Comparison of ENCODE assay signal across 13 cellular contexts in genomic region chr11:9347100-9347499, GRCh38. TPM values are rescaled to one million over a fixed set of nuclear protein-coding genes. Genes with fewer than 3 reads are reported as not detected.
DNase-seq lines count a peak whose midpoint lies in the region; ATAC-seq, FAIRE-seq and TF ChIP-seq lines count a peak whose summit lies in the region.
"Had no signal": no experiment of that assay in that cellular context is flagged by ENCODE, and none has a peak within 500 bp of the region (broad histone marks: within the 10 kb centered on the region; RNA-seq: fewer than 3 reads in every experiment).

No MANE protein-coding gene starts in this region.

- CTCF ChIA-PET in activated naive CD4-positive, alpha-beta T cell treated with anti-CD3 and anti-CD28 coated beads, Interleukin-2, amount 10 ng/mL, durations not matched to agents 7 days and 5 days (lab: Charles Lee), result interaction anchor here (0.9 to 1.0 kb wide), 2 partner anchors 39 to 182 kb away, joined by 3 read pairs; no protein-coding TSS in a partner anchor
- CTCF ChIA-PET in activated naive CD4-positive, alpha-beta T cell treated with anti-CD3 and anti-CD28 coated beads for 36 hours (lab: Charles Lee), result no interaction called here
- CTCF ChIA-PET in T-cell (lab: Charles Lee) (interaction anchor here in 1 of 2 donors (0.6 to 0.7 kb wide), 2 partner anchors 36 to 443 kb away, joined by 3 to 4 read pairs; no protein-coding TSS in a partner anchor), K562 (lab: Yijun Ruan, JAX; ENCODE audit: low intra/inter-chr PET ratio) (no interaction called here)

- POLR2A ChIA-PET in T-cell (lab: Charles Lee), result interaction anchor here (0.6 to 0.7 kb wide), 2 partner anchors 28 to 34 kb away, joined by 3 to 4 read pairs; no protein-coding TSS in a partner anchor
- POLR2A ChIA-PET in K562 (lab: Yijun Ruan, JAX), result interaction anchor here (0.6 to 0.9 kb wide), 3 partner anchors 16 to 143 kb away, joined by 3 read pairs; no protein-coding TSS in a partner anchor

- no peak overlapping the region for H2AK5ac ChIP-seq in trophoblast cell (ENCODE audit: low read length)

- no peaks in the 10 kb centered on the region for H3K79me1 ChIP-seq in trophoblast cell (ENCODE audit: low read length)

- H3K27ac ChIP-seq in K562 (ENCODE audit: extremely low read depth, low read depth, low read length) (peak overlapping the region; percentile 0; the same call in 1 of the 3 replicates), trophoblast cell (ENCODE audit: low read depth, low read length) (no peak overlapping the region)

- no peak overlapping the region for H3K4ac ChIP-seq in trophoblast cell (ENCODE audit: low read depth, low read length)

- DNase-seq in activated naive CD4-positive, alpha-beta T cell treated with anti-CD3 and anti-CD28 coated beads, Interleukin-2, amount 10 ng/mL, durations not matched to agents 7 days and 5 days, result peak; percentile 48
- DNase-seq in activated naive CD4-positive, alpha-beta T cell treated with anti-CD3 and anti-CD28 coated beads for 36 hours, result no peak
- no peak for DNase-seq in T-cell
- peak in 3 of 4 experiments; percentile 20 to 69 (median 62) for DNase-seq in K562 (ENCODE audit: extremely low read depth in 1 of 4, low spot score in 3 of 4)
- DNase-seq in trophoblast cell, result no peak
- no peak for DNase-seq in SIG-M5 (lab: John Stamatoyannopoulos, UW)
- no peak for DNase-seq in stimulated activated naive CD4-positive, alpha-beta T cell treated with Interleukin-2 at 50 U/mL for 16 hours (lab: John Stamatoyannopoulos, UW)
- DNase-seq: ACHN; activated CD4-positive, alpha-beta T cell treated with anti-CD3 and anti-CD28 coated beads, Interleukin-2, amount 50 U/mL, for 4 hours; SHP77 had no signal

- H3K27ac Mint-ChIP-seq in activated naive CD4-positive, alpha-beta T cell treated with anti-CD3 and anti-CD28 coated beads, Interleukin-2, amount 10 ng/mL, durations not matched to agents 7 days and 5 days, result peak overlapping the region; percentile 4
- H3K27ac Mint-ChIP-seq in activated naive CD4-positive, alpha-beta T cell treated with anti-CD3 and anti-CD28 coated beads for 36 hours, result no peak overlapping the region
- H3K27ac Mint-ChIP-seq in T-cell, result peak overlapping the region in 1 of 2 donors; percentile 2
- H3K27ac Mint-ChIP-seq: memory B cell had no signal

- TF ChIP-seq EP300 in K562 (IDR thresholded peaks at IDR 0.05; ENCODE audit: low read length), result no peak

- H3K9ac ChIP-seq in K562 (ENCODE audit: insufficient read depth in 1 of 2, low read depth in 2 of 2, low read length in 2 of 2) (no peak overlapping the region), trophoblast cell (ENCODE audit: low read length) (no peak overlapping the region)

- intact Hi-C loops in activated naive CD4-positive, alpha-beta T cell treated with anti-CD3 and anti-CD28 coated beads for 36 hours (cut with micrococcal nuclease), result no loop called here
- intact Hi-C loops in K562 (cut with micrococcal nuclease), result no loop called here

- FAIRE-seq in K562 (lab: Jason Lieb, UNC), result peak; percentile 80

- H3K27me3 ChIP-seq in K562 (ENCODE audit: control insufficient read depth in 2 of 2, insufficient read depth in 2 of 2, low read length in 2 of 2) (no peaks in the 10 kb centered on the region), trophoblast cell (ENCODE audit: insufficient read depth, low read length) (no peaks in the 10 kb centered on the region)

- 6% methylated on average over 2 of the region's 2 CpGs for whole genome bisulfite sequencing in K562 (ENCODE audit: insufficient coverage, low coverage, missing lambda C conversion rate)
- WGBS in trophoblast cell (ENCODE audit: extremely low coverage, insufficient coverage, insufficient read length), result no CpG with 5 or more reads among the region's 2 CpGs

- no peaks in the 10 kb centered on the region for H3K36me3 Mint-ChIP-seq in activated naive CD4-positive, alpha-beta T cell treated with anti-CD3 and anti-CD28 coated beads, Interleukin-2, amount 10 ng/mL, durations not matched to agents 7 days and 5 days
- H3K36me3 Mint-ChIP-seq in activated naive CD4-positive, alpha-beta T cell treated with anti-CD3 and anti-CD28 coated beads for 36 hours (ENCODE audit: low read depth), result no peaks in the 10 kb centered on the region
- peaks cover 3% of the 10 kb centered on the region for H3K36me3 Mint-ChIP-seq in T-cell
- H3K36me3 Mint-ChIP-seq: memory B cell had no signal

- no peaks in the 10 kb centered on the region for H3K79me2 ChIP-seq in K562 (ENCODE audit: control insufficient read depth, insufficient read depth, low read length)
- no peaks in the 10 kb centered on the region for H3K79me2 ChIP-seq in trophoblast cell (ENCODE audit: control insufficient read depth, insufficient read depth, low read length, poor library complexity)

- H3K9me3 ChIP-seq in K562 (replicated peaks; ENCODE audit: control insufficient read depth, insufficient read depth, low read depth, low read length), result no peaks in the 10 kb centered on the region
- no peaks in the 10 kb centered on the region for H3K9me3 ChIP-seq in trophoblast cell (ENCODE audit: insufficient read depth, low read depth, low read length)

- no peaks in the 10 kb centered on the region for H3K9me1 ChIP-seq in K562 (ENCODE audit: control insufficient read depth, insufficient read depth, low read length)

- no peak overlapping the region for H4K12ac ChIP-seq in trophoblast cell (ENCODE audit: low read depth, low read length)

- H3K4me1 ChIP-seq in K562 (replicated peaks in 1 of 2; ENCODE audit: control insufficient read depth in 2 of 2, insufficient read depth in 2 of 2, low read length in 2 of 2) (peaks cover 0 to 11% of the 10 kb centered on the region in 2 experiments; a peak in 2 of 5 replicates), trophoblast cell (ENCODE audit: control insufficient read depth in 1 of 2, insufficient read depth in 2 of 2, low read length in 2 of 2) (peaks cover 3% of the 10 kb centered on the region in 2 experiments)

- no peak overlapping the region for H3K4me3 Mint-ChIP-seq in activated naive CD4-positive, alpha-beta T cell treated with anti-CD3 and anti-CD28 coated beads, Interleukin-2, amount 10 ng/mL, durations not matched to agents 7 days and 5 days
- no peak overlapping the region for H3K4me3 Mint-ChIP-seq in activated naive CD4-positive, alpha-beta T cell treated with anti-CD3 and anti-CD28 coated beads for 36 hours
- H3K4me3 Mint-ChIP-seq in T-cell, result no peak overlapping the region
- H3K4me3 Mint-ChIP-seq: CD8-positive, alpha-beta memory T cell; memory B cell had no signal

- no peaks in the 10 kb centered on the region for H3K9me3 Mint-ChIP-seq in activated naive CD4-positive, alpha-beta T cell treated with anti-CD3 and anti-CD28 coated beads, Interleukin-2, amount 10 ng/mL, durations not matched to agents 7 days and 5 days
- no peaks in the 10 kb centered on the region for H3K9me3 Mint-ChIP-seq in activated naive CD4-positive, alpha-beta T cell treated with anti-CD3 and anti-CD28 coated beads for 36 hours
- no peaks in the 10 kb centered on the region for H3K9me3 Mint-ChIP-seq in T-cell
- H3K9me3 Mint-ChIP-seq: CD8-positive, alpha-beta memory T cell; memory B cell had no signal

- H3K27me3 Mint-ChIP-seq in activated naive CD4-positive, alpha-beta T cell treated with anti-CD3 and anti-CD28 coated beads, Interleukin-2, amount 10 ng/mL, durations not matched to agents 7 days and 5 days, result peaks cover 23% of the 10 kb centered on the region
- peaks cover 3% of the 10 kb centered on the region for H3K27me3 Mint-ChIP-seq in activated naive CD4-positive, alpha-beta T cell treated with anti-CD3 and anti-CD28 coated beads for 36 hours (ENCODE audit: low read depth)
- H3K27me3 Mint-ChIP-seq in T-cell, result peaks cover 0 to 3% of the 10 kb centered on the region in 2 donors

- in situ Hi-C loops in K562 (cut with MboI), result no loop called here

- H4K91ac ChIP-seq in trophoblast cell (ENCODE audit: low read depth, low read length), result no peak overlapping the region

- TF ChIP-seq POLR2A in K562 (conservative IDR thresholded peaks at IDR 0.05), result no peak

- TF ChIP-seq CTCF in K562 (IDR thresholded peaks at IDR 0.05 in 2 of 3, conservative IDR thresholded peaks at IDR 0.05 in 1 of 3; ENCODE audit: insufficient read depth in 2 of 3, low read depth in 1 of 3, low read length in 3 of 3), result no peak

- peak overlapping the region; percentile 29 for H4K8ac ChIP-seq in trophoblast cell (ENCODE audit: low read depth, low read length)

- H3K4me1 Mint-ChIP-seq in activated naive CD4-positive, alpha-beta T cell treated with anti-CD3 and anti-CD28 coated beads, Interleukin-2, amount 10 ng/mL, durations not matched to agents 7 days and 5 days, result peaks cover 27% of the 10 kb centered on the region
- H3K4me1 Mint-ChIP-seq in activated naive CD4-positive, alpha-beta T cell treated with anti-CD3 and anti-CD28 coated beads for 36 hours (ENCODE audit: low read depth), result peaks cover 22% of the 10 kb centered on the region
- H3K4me1 Mint-ChIP-seq in T-cell, result peaks cover 17 to 21% (median 21%) of the 10 kb centered on the region in 3 donors
- H3K4me1 Mint-ChIP-seq: memory B cell had no signal

- no peak overlapping the region for H2BK5ac ChIP-seq in trophoblast cell (ENCODE audit: low read depth, low read length, poor library complexity)

- H3K36me3 ChIP-seq in K562 (ENCODE audit: control insufficient read depth, insufficient read depth, low read length) (no peaks in the 10 kb centered on the region), trophoblast cell (ENCODE audit: control insufficient read depth in 1 of 2, insufficient read depth in 2 of 2, low read length in 2 of 2) (no peaks in the 10 kb centered on the region)

- H4K20me1 ChIP-seq in K562 (replicated peaks; ENCODE audit: control insufficient read depth, insufficient read depth, low read length), result no peaks in the 10 kb centered on the region

- H2BK120ac ChIP-seq in trophoblast cell (ENCODE audit: insufficient read depth, low read length, poor library complexity), result no peak overlapping the region

- H3K4me2 ChIP-seq in K562 (ENCODE audit: insufficient read depth, low read length) (peak overlapping the region; percentile 13; the same call in 1 of the 2 replicates), trophoblast cell (ENCODE audit: low read length) (no peak overlapping the region)

- H3K4me3 ChIP-seq in K562, result no peak overlapping the region
- H3K4me3 ChIP-seq in trophoblast cell (ENCODE audit: low read depth, low read length), result no peak overlapping the region

- no peak for TF ChIP-seq RAD21 in K562 (CRISPR knock-in tag; conservative IDR thresholded peaks at IDR 0.05 in 1 of 2, IDR thresholded peaks at IDR 0.05 in 1 of 2)

- peak overlapping the region; percentile 37 for H2AFZ ChIP-seq in K562 (ENCODE audit: low read depth, low read length)
- no peak overlapping the region for H2AFZ ChIP-seq in trophoblast cell (ENCODE audit: insufficient read depth, low read length, poor library complexity)

- H3K18ac ChIP-seq in trophoblast cell (ENCODE audit: low read length), result no peak overlapping the region

- no TSS peak for BruUV-seq in K562 (replicated peaks; lab: Mats Ljungman, UMichigan)

- no peak overlapping the region for H3K23ac ChIP-seq in trophoblast cell (ENCODE audit: low read length)

- H2BK12ac ChIP-seq in trophoblast cell (ENCODE audit: low read length), result no peak overlapping the region

- H3K14ac ChIP-seq in trophoblast cell (ENCODE audit: low read length), result no peak overlapping the region

- ATAC-seq in T-cell (replicated peaks in 1 of 4) (peak; percentile 27 to 81 (median 44)), K562 (peak; percentile 89), HG03460 (IDR thresholded peaks at IDR 0.05; ENCODE audit: unreplicated experiment) (no peak)

RNA-seq across cellular contexts. Expression of gene TMEM41B, which starts 32.7 kb away (rescaled TPM):
- total RNA-seq in activated naive CD4-positive, alpha-beta T cell treated with anti-CD3 and anti-CD28 coated beads for 36 hours, result 10 to 100 TPM; 27.8 to 30.5 TPM
- total RNA-seq in T-cell (10 to 100 TPM; 29.0 to 55.6 (median 42.7) TPM), K562 (2014; rRNA removed) (58.5 and 65.8 TPM in 2 replicates), K562 (2014; rRNA removed; fragmentation: Illumina TruSeq; extraction: Trizol) (51.5 and 58.8 TPM in 2 replicates), K562 (2015; rRNA removed; fragmentation: Illumina TruSeq; extraction: Trizol) (34.5 and 37.0 TPM in 2 replicates), K562 (2021) (44.3 and 48.7 TPM in 2 replicates)
- 126 and 247 TPM in 2 replicates for total RNA-seq in K562 (2011; cell fraction: chromatin; rRNA removed; ENCODE audit: low replicate concordance)
- total RNA-seq in K562 (2011; cell fraction: nucleolus; rRNA removed), result 91.1 and 96.4 TPM in 2 replicates
- 150 and 203 TPM in 2 replicates for total RNA-seq in K562 (2011; cell fraction: nucleoplasm; rRNA removed)
- polyA plus RNA-seq in K562 (2011; rRNA removed) (79.6 and 89.6 TPM in 2 replicates), K562 (2014; fragmentation: Illumina TruSeq; extraction: Trizol) (28.1 and 28.8 TPM in 2 replicates), K562 (2014; fragmentation: Nextera tagmentation; extraction: Ambion mirVana) (10 to 100 TPM; 17.1 to 24.7 TPM), K562 (2014; rRNA removed) (58.7 and 75.6 TPM in 2 replicates)
- 25.0 and 45.7 TPM in 2 replicates for polyA plus RNA-seq in K562 (2011; cell fraction: cytosol; rRNA removed)
- 60.6 and 87.8 TPM in 2 replicates for polyA plus RNA-seq in K562 (2011; cell fraction: nucleus; rRNA removed)
- 28.0 and 30.7 TPM in 2 replicates for polyA plus RNA-seq in K562 (2012)
- polyA minus RNA-seq in K562 (2011; rRNA and poly(A)+ RNA removed), result 48.1 and 48.6 TPM in 2 replicates
- polyA minus RNA-seq in K562 (2011; cell fraction: cytosol; rRNA and poly(A)+ RNA removed), result 23.0 and 24.4 TPM in 2 replicates
- polyA minus RNA-seq in K562 (2011; cell fraction: nucleus; rRNA and poly(A)+ RNA removed), result 34.3 and 57.6 TPM in 2 replicates
- 67.0 and 71.4 TPM in 2 replicates for polyA plus RNA-seq in trophoblast cell (2013)

RNA-seq across cellular contexts. Expression of gene IPO7, which starts 37.4 kb away (rescaled TPM):
- 100 to 1,000 TPM; 164 to 177 TPM for total RNA-seq in activated naive CD4-positive, alpha-beta T cell treated with anti-CD3 and anti-CD28 coated beads for 36 hours
- total RNA-seq in T-cell (10 to 100 TPM; 53.3 to 72.8 (median 61.2) TPM), K562 (2014; rRNA removed) (48.2 and 50.7 TPM in 2 replicates), K562 (2014; rRNA removed; fragmentation: Illumina TruSeq; extraction: Trizol) (138 and 149 TPM in 2 replicates), K562 (2015; rRNA removed; fragmentation: Illumina TruSeq; extraction: Trizol) (101 and 110 TPM in 2 replicates), K562 (2021) (136 and 139 TPM in 2 replicates)
- 180 and 323 TPM in 2 replicates for total RNA-seq in K562 (2011; cell fraction: chromatin; rRNA removed; ENCODE audit: low replicate concordance)
- 70.2 and 84.5 TPM in 2 replicates for total RNA-seq in K562 (2011; cell fraction: nucleolus; rRNA removed)
- 129 and 135 TPM in 2 replicates for total RNA-seq in K562 (2011; cell fraction: nucleoplasm; rRNA removed)
- polyA plus RNA-seq in K562 (2011; rRNA removed) (96.0 and 124 TPM in 2 replicates), K562 (2014; fragmentation: Illumina TruSeq; extraction: Trizol) (112 and 129 TPM in 2 replicates), K562 (2014; fragmentation: Nextera tagmentation; extraction: Ambion mirVana) (10 to 100 TPM; 23.6 to 28.7 TPM), K562 (2014; rRNA removed) (69.1 and 73.4 TPM in 2 replicates)
- 25.5 and 49.4 TPM in 2 replicates for polyA plus RNA-seq in K562 (2011; cell fraction: cytosol; rRNA removed)
- 38.0 and 39.8 TPM in 2 replicates for polyA plus RNA-seq in K562 (2011; cell fraction: nucleus; rRNA removed)
- 69.9 and 74.5 TPM in 2 replicates for polyA plus RNA-seq in K562 (2012)
- polyA minus RNA-seq in K562 (2011; rRNA and poly(A)+ RNA removed), result 224 and 240 TPM in 2 replicates
- polyA minus RNA-seq in K562 (2011; cell fraction: cytosol; rRNA and poly(A)+ RNA removed), result 144 and 148 TPM in 2 replicates
- 52.9 and 81.3 TPM in 2 replicates for polyA minus RNA-seq in K562 (2011; cell fraction: nucleus; rRNA and poly(A)+ RNA removed)
- 96.6 and 98.3 TPM in 2 replicates for polyA plus RNA-seq in trophoblast cell (2013)

Comparison
In these comparisons a context has a peak if more than half of its experiments do, and no peak if none do; other contexts are left out.
1. DNase-seq: peak in activated naive CD4-positive, alpha-beta T cell treated with anti-CD3 and anti-CD28 coated beads, Interleukin-2, amount 10 ng/mL, durations not matched to agents 7 days and 5 days (single experiment) and K562 (3 of 4); none in activated naive CD4-positive, alpha-beta T cell treated with anti-CD3 and anti-CD28 coated beads for 36 hours (single experiment), T-cell (0 of 34), trophoblast cell (0 of 2), SIG-M5 (single experiment) and stimulated activated naive CD4-positive, alpha-beta T cell treated with Interleukin-2 at 50 U/mL for 16 hours (single experiment).